1 cellular context compared by ENCODE assay signal in genomic region chr1:30887485-30888315, GRCh38.
TF ChIP-seq lines count a peak whose summit lies in the region.

No MANE protein-coding gene starts in this region.

TF ChIP-seq in K562, 482 proteins besides CTCF, POLR2A, EP300 and RAD21 (continued from another document and continues in another):
- TF ChIP-seq, protein P1, sequence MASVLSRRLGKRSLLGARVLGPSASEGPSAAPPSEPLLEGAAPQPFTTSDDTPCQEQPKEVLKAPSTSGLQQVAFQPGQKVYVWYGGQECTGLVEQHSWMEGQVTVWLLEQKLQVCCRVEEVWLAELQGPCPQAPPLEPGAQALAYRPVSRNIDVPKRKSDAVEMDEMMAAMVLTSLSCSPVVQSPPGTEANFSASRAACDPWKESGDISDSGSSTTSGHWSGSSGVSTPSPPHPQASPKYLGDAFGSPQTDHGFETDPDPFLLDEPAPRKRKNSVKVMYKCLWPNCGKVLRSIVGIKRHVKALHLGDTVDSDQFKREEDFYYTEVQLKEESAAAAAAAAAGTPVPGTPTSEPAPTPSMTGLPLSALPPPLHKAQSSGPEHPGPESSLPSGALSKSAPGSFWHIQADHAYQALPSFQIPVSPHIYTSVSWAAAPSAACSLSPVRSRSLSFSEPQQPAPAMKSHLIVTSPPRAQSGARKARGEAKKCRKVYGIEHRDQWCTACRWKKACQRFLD (CRISPR knock-in tag; IDR thresholded peaks at IDR 0.05) = no peak
- TF ChIP-seq ZKSCAN8 (CRISPR knock-in tag; IDR thresholded peaks at IDR 0.05) (no peak), MEF2D (tag; conservative IDR thresholded peaks at IDR 0.05; ENCODE audit: low read depth) (peak; percentile 40; the same call in 1 of the 2 replicates), HINFP (tag; conservative IDR thresholded peaks at IDR 0.05; ENCODE audit: low read depth) (peak; percentile 45; the same call in 1 of the 2 replicates), ZNF780A (CRISPR knock-in tag; IDR thresholded peaks at IDR 0.05) (no peak), ZBTB33 (CRISPR knock-in tag; IDR thresholded peaks at IDR 0.05) (no peak), MAX (CRISPR knock-in tag; IDR thresholded peaks at IDR 0.05) (no peak), NCOA2 (IDR thresholded peaks at IDR 0.05; ENCODE audit: partially characterized antibody in 2 of 2) (no peak), FOXA1 (IDR thresholded peaks at IDR 0.05; ENCODE audit: borderline replicate concordance) (no peak), POLR2H (tag; IDR thresholded peaks at IDR 0.05; ENCODE audit: low read depth) (peak; percentile 73), JUN (IDR thresholded peaks at IDR 0.05; ENCODE audit: borderline replicate concordance, low read depth, low read length) (peak; percentile 85), JUN (CRISPR knock-in tag; IDR thresholded peaks at IDR 0.05; ENCODE audit: borderline replicate concordance) (no peak), ZNF274 (IDR thresholded peaks at IDR 0.05; ENCODE audit: borderline replicate concordance, low read depth, low read length) (no peak), RREB1 (CRISPR knock-in tag; IDR thresholded peaks at IDR 0.05) (peak; percentile 80; the same call in 1 of the 2 replicates), ZFP30 (CRISPR knock-in tag; IDR thresholded peaks at IDR 0.05; ENCODE audit: borderline replicate concordance) (no peak), TSC22D4 (tag; IDR thresholded peaks at IDR 0.05) (no peak), TAL1 (IDR thresholded peaks at IDR 0.05) (no peak), TCFL5 (CRISPR knock-in tag; conservative IDR thresholded peaks at IDR 0.05) (0 out of 2 replicates have a peak, but pooled peaks have one; percentile 42), ZNF24 (IDR thresholded peaks at IDR 0.05) (no peak), ESRRA (IDR thresholded peaks at IDR 0.05; ENCODE audit: borderline replicate concordance, low read depth) (no peak), FOXJ2 (tag; IDR thresholded peaks at IDR 0.05) (no peak), TRIM28 (IDR thresholded peaks at IDR 0.05) (no peak), NRF1 (conservative IDR thresholded peaks at IDR 0.05 in 1 of 2, IDR thresholded peaks at IDR 0.05 in 1 of 2) (no peak), MTA1 (IDR thresholded peaks at IDR 0.05; ENCODE audit: borderline replicate concordance) (no peak; the same call in 1 of the 2 replicates), ZNF444 (CRISPR knock-in tag; IDR thresholded peaks at IDR 0.05) (no peak), SOX6 (IDR thresholded peaks at IDR 0.05) (peak; percentile 50; the same call in 1 of the 2 replicates), RCOR1 (IDR thresholded peaks at IDR 0.05; ENCODE audit: borderline replicate concordance in 1 of 2, low read depth in 2 of 2, low read length in 2 of 2) (peak in 1 of 2 experiments; percentile 76; a peak in 2 of 4 replicates), TARDBP (IDR thresholded peaks at IDR 0.05) (peak; percentile 13; the same call in 1 of the 2 replicates)
- TF ChIP-seq, protein P2, sequence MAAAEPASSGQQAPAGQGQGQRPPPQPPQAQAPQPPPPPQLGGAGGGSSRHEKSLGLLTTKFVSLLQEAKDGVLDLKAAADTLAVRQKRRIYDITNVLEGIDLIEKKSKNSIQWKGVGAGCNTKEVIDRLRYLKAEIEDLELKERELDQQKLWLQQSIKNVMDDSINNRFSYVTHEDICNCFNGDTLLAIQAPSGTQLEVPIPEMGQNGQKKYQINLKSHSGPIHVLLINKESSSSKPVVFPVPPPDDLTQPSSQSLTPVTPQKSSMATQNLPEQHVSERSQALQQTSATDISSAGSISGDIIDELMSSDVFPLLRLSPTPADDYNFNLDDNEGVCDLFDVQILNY (CRISPR knock-in tag; IDR thresholded peaks at IDR 0.05) = 0 out of 2 replicates have a peak, but pooled peaks have one; percentile 25
- TF ChIP-seq, protein P3, sequence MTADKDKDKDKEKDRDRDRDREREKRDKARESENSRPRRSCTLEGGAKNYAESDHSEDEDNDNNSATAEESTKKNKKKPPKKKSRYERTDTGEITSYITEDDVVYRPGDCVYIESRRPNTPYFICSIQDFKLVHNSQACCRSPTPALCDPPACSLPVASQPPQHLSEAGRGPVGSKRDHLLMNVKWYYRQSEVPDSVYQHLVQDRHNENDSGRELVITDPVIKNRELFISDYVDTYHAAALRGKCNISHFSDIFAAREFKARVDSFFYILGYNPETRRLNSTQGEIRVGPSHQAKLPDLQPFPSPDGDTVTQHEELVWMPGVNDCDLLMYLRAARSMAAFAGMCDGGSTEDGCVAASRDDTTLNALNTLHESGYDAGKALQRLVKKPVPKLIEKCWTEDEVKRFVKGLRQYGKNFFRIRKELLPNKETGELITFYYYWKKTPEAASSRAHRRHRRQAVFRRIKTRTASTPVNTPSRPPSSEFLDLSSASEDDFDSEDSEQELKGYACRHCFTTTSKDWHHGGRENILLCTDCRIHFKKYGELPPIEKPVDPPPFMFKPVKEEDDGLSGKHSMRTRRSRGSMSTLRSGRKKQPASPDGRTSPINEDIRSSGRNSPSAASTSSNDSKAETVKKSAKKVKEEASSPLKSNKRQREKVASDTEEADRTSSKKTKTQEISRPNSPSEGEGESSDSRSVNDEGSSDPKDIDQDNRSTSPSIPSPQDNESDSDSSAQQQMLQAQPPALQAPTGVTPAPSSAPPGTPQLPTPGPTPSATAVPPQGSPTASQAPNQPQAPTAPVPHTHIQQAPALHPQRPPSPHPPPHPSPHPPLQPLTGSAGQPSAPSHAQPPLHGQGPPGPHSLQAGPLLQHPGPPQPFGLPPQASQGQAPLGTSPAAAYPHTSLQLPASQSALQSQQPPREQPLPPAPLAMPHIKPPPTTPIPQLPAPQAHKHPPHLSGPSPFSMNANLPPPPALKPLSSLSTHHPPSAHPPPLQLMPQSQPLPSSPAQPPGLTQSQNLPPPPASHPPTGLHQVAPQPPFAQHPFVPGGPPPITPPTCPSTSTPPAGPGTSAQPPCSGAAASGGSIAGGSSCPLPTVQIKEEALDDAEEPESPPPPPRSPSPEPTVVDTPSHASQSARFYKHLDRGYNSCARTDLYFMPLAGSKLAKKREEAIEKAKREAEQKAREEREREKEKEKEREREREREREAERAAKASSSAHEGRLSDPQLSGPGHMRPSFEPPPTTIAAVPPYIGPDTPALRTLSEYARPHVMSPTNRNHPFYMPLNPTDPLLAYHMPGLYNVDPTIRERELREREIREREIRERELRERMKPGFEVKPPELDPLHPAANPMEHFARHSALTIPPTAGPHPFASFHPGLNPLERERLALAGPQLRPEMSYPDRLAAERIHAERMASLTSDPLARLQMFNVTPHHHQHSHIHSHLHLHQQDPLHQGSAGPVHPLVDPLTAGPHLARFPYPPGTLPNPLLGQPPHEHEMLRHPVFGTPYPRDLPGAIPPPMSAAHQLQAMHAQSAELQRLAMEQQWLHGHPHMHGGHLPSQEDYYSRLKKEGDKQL (CRISPR knock-in tag; IDR thresholded peaks at IDR 0.05; ENCODE audit: borderline replicate concordance) = no peak
- TF ChIP-seq, protein P4, sequence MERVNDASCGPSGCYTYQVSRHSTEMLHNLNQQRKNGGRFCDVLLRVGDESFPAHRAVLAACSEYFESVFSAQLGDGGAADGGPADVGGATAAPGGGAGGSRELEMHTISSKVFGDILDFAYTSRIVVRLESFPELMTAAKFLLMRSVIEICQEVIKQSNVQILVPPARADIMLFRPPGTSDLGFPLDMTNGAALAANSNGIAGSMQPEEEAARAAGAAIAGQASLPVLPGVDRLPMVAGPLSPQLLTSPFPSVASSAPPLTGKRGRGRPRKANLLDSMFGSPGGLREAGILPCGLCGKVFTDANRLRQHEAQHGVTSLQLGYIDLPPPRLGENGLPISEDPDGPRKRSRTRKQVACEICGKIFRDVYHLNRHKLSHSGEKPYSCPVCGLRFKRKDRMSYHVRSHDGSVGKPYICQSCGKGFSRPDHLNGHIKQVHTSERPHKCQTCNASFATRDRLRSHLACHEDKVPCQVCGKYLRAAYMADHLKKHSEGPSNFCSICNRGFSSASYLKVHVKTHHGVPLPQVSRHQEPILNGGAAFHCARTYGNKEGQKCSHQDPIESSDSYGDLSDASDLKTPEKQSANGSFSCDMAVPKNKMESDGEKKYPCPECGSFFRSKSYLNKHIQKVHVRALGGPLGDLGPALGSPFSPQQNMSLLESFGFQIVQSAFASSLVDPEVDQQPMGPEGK (CRISPR knock-in tag; IDR thresholded peaks at IDR 0.05; ENCODE audit: borderline replicate concordance) = no peak
- TF ChIP-seq, protein P5, sequence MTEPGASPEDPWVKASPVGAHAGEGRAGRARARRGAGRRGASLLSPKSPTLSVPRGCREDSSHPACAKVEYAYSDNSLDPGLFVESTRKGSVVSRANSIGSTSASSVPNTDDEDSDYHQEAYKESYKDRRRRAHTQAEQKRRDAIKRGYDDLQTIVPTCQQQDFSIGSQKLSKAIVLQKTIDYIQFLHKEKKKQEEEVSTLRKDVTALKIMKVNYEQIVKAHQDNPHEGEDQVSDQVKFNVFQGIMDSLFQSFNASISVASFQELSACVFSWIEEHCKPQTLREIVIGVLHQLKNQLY (CRISPR knock-in tag; conservative IDR thresholded peaks at IDR 0.05) = no peak
